Comparison of ENCODE assay signal across 9 cellular contexts in the genomic region with DNA sequence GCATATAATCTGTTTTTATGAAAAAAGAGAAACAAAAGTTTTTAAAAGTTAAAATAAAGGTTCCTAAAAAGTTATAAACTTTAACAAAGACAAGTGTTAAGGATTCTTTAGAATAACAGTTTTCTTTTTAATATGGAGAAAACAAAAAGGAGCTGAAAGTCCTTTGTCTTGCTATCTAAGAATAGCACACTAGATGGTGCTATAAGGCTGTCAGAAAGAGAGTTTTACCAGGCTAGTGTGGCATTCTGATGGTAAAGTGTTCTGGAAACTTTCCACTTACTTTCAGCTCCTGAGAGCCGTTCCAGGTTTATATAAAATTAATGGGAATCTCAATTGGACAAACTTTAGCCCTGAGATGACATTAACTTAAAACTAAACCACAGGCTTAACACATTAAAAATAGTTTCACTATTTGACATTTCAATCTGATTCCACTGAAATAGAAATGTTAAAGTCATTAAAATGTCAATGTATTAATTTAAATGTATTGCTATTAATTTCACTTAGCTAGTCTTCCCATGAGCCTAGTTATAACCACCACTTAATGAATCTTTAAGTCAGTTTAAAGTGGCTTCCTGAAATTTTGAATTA. TPM values are rescaled to one million over a fixed set of nuclear protein-coding genes. Genes with fewer than 3 reads are reported as not detected.
A peak's percentile ranks its signal among the peaks of the same experiment; 100 is the strongest.
DNase-seq lines count a peak whose midpoint lies in the region; ATAC-seq and TF ChIP-seq lines count a peak whose summit lies in the region.
"Had no signal": no experiment of that assay in that cellular context is flagged by ENCODE, and none has a peak within 500 bp of the region (broad histone marks: within the 10 kb centered on the region; RNA-seq: fewer than 3 reads in every experiment).

No MANE protein-coding gene starts in this region.

- H2AK5ac ChIP-seq in mesenchymal stem cell (ENCODE audit: low read length, severe bottlenecking): no peak overlapping the region

- H3K27me3 ChIP-seq in mesenchymal stem cell (ENCODE audit: control insufficient read depth in 1 of 2, insufficient read depth in 1 of 2, low read length in 2 of 2): no peaks in the 10 kb centered on the region

- no peak overlapping the region for H3K14ac ChIP-seq in mesenchymal stem cell (ENCODE audit: low read length in 2 of 2)

- DNase-seq in AG08396 (ENCODE audit: low spot score) (peak; percentile 34), GM13977 (ENCODE audit: low spot score) (peak; percentile 63), NCI-H748 (lab: John Stamatoyannopoulos, UW; ENCODE audit: unreplicated experiment) (peak; percentile 33), mesenchymal stem cell (peak; percentile 75), lower leg skin (ENCODE audit: low spot score in 2 of 2) (no peak)
- peak; percentile 55 for DNase-seq in central memory CD4-positive, alpha-beta T cell
- DNase-seq in stimulated activated naive CD8-positive, alpha-beta T cell treated with anti-CD3 and anti-CD28 coated beads, Interleukin-15, amount 100 ng/mL, for 72 hours: no peak

- peaks cover 7% of the 10 kb centered on the region for H3K79me1 ChIP-seq in mesenchymal stem cell (replicated peaks; ENCODE audit: low read length, poor library complexity, severe bottlenecking)

- H3K9me3 ChIP-seq in mesenchymal stem cell (ENCODE audit: control insufficient read depth, low read length): no peaks in the 10 kb centered on the region

- TF ChIP-seq CTCF in GM13977 (IDR thresholded peaks at IDR 0.05; ENCODE audit: extremely low read depth, insufficient read depth, missing control alignments): peak; percentile 67
- no peak for TF ChIP-seq CTCF in lower leg skin (IDR thresholded peaks at IDR 0.05)

- H3K27ac ChIP-seq in mesenchymal stem cell (ENCODE audit: low read length, poor library complexity, severe bottlenecking): no peak overlapping the region

- ATAC-seq in stimulated activated naive CD8-positive, alpha-beta T cell treated with anti-CD3 and anti-CD28 coated beads, Interleukin-15, amount 100 ng/mL, for 72 hours: no peak
- ATAC-seq in HG02623 (IDR thresholded peaks at IDR 0.05; ENCODE audit: unreplicated experiment): no peak

- TF ChIP-seq POLR2A in lower leg skin (IDR thresholded peaks at IDR 0.05): no peak

- H2BK15ac ChIP-seq in mesenchymal stem cell (ENCODE audit: low read depth, poor library complexity, severe bottlenecking): no peak overlapping the region

- H3K4me3 Mint-ChIP-seq in stimulated activated naive CD8-positive, alpha-beta T cell treated with anti-CD3 and anti-CD28 coated beads, Interleukin-15, amount 100 ng/mL, for 72 hours: no peak overlapping the region
- H3K4me3 Mint-ChIP-seq: central memory CD8-positive, alpha-beta T cell had no signal

- H3K4me1 ChIP-seq in mesenchymal stem cell (ENCODE audit: control insufficient read depth, insufficient read depth, low read depth, low read length): no peaks in the 10 kb centered on the region

- H3K36me3 ChIP-seq in mesenchymal stem cell (ENCODE audit: control insufficient read depth in 1 of 2, insufficient read depth in 2 of 2, low read depth in 1 of 2, low read length in 2 of 2): no peaks in the 10 kb centered on the region

- H2BK120ac ChIP-seq in mesenchymal stem cell (ENCODE audit: low read depth, low read length): no peak overlapping the region

- H2AFZ ChIP-seq in mesenchymal stem cell (ENCODE audit: low read depth, low read length): no peak overlapping the region

- H3K4ac ChIP-seq in mesenchymal stem cell (ENCODE audit: low read depth in 1 of 2, low read length in 2 of 2): no peak overlapping the region

- WGBS in mesenchymal stem cell: no CpG with 5 or more reads among the region's 1 CpG
- 0% methylated on average over 1 of the region's 1 CpG for WGBS in lower leg skin, 2 donors

- no peak overlapping the region for H4K8ac ChIP-seq in mesenchymal stem cell (ENCODE audit: low read length)

- H3K18ac ChIP-seq in mesenchymal stem cell (ENCODE audit: low read depth in 1 of 2, low read length in 2 of 2): no peak overlapping the region

- H3K27me3 Mint-ChIP-seq in stimulated activated naive CD8-positive, alpha-beta T cell treated with anti-CD3 and anti-CD28 coated beads, Interleukin-15, amount 100 ng/mL, for 72 hours: no peaks in the 10 kb centered on the region
- H3K27me3 Mint-ChIP-seq: central memory CD8-positive, alpha-beta T cell had no signal

- H4K91ac ChIP-seq in mesenchymal stem cell (ENCODE audit: low read length): no peak overlapping the region

- H3K23ac ChIP-seq in mesenchymal stem cell (ENCODE audit: low read length in 2 of 2): no peak overlapping the region

- no peak overlapping the region for H3K4me2 ChIP-seq in mesenchymal stem cell (ENCODE audit: low read length, poor library complexity, severe bottlenecking)

- in situ Hi-C loops in GM13977 (cut with MboI; ENCODE audit: low pct_unique_long_range_greater_than_20kb, low sequenced_read_pairs, unreplicated experiment): no loop called here

- no peak overlapping the region for H3K27ac Mint-ChIP-seq in stimulated activated naive CD8-positive, alpha-beta T cell treated with anti-CD3 and anti-CD28 coated beads, Interleukin-15, amount 100 ng/mL, for 72 hours

- no peak overlapping the region for H3K9ac ChIP-seq in mesenchymal stem cell (ENCODE audit: low read length)

- no peak overlapping the region for H2BK5ac ChIP-seq in mesenchymal stem cell (ENCODE audit: low read depth, low read length, poor library complexity, severe bottlenecking)

- H3K9me3 Mint-ChIP-seq in stimulated activated naive CD8-positive, alpha-beta T cell treated with anti-CD3 and anti-CD28 coated beads, Interleukin-15, amount 100 ng/mL, for 72 hours: no peaks in the 10 kb centered on the region
- H3K9me3 Mint-ChIP-seq: central memory CD8-positive, alpha-beta T cell had no signal

- H3K4me3 ChIP-seq in mesenchymal stem cell (ENCODE audit: insufficient read depth in 1 of 2, low read depth in 1 of 2, low read length in 2 of 2): no peak overlapping the region
- no peak overlapping the region for H3K4me3 ChIP-seq in lower leg skin (ENCODE audit: low read depth, poor library complexity, severe bottlenecking)

- intact Hi-C loops in lower leg skin (cut with DNase I; ENCODE audit: low total_unique reads): loop anchor here (10.0 kb wide), 2 partner anchors 261 to 441 kb away; no protein-coding TSS in a partner anchor

- H3K4me1 Mint-ChIP-seq in stimulated activated naive CD8-positive, alpha-beta T cell treated with anti-CD3 and anti-CD28 coated beads, Interleukin-15, amount 100 ng/mL, for 72 hours: peaks cover 26% of the 10 kb centered on the region

- H2BK12ac ChIP-seq in mesenchymal stem cell (ENCODE audit: low read length in 2 of 2): no peak overlapping the region

RNA-seq across cellular contexts. Expression of gene FBXO48, which starts 3.7 kb away (rescaled TPM):
- 0.61 TPM for polyA plus RNA-seq in mesenchymal stem cell (2013, experiment 1 of 2)
- polyA plus RNA-seq in mesenchymal stem cell (2013, experiment 2 of 2): 0.59 TPM
- total RNA-seq in lower leg skin: 1 to 10 TPM in 3 of 4 donors, under 1 TPM in 1; 0.98 to 2.2 (median 1.7) TPM

RNA-seq across cellular contexts. Expression of gene APLF, which starts 4.0 kb away (rescaled TPM):
- polyA plus RNA-seq in mesenchymal stem cell (2013, experiment 1 of 2): 1.3 TPM
- 1.4 TPM for polyA plus RNA-seq in mesenchymal stem cell (2013, experiment 2 of 2)
- 10 to 100 TPM in 2 of 4 donors, 1 to 10 TPM in 2; 7.5 to 12.9 (median 9.5) TPM for total RNA-seq in lower leg skin

Comparison
In these comparisons a context has a peak if more than half of its experiments do, and no peak if none do; other contexts are left out.
1. DNase-seq: peak in AG08396 (single experiment), GM13977 (single experiment), NCI-H748 (single experiment), central memory CD4-positive, alpha-beta T cell (single experiment) and mesenchymal stem cell (single experiment); none in stimulated activated naive CD8-positive, alpha-beta T cell treated with anti-CD3 and anti-CD28 coated beads, Interleukin-15, amount 100 ng/mL, for 72 hours (0 of 2) and lower leg skin (0 of 2).